Comparison of ENCODE assay signal across 23 cellular contexts in the genomic region with DNA sequence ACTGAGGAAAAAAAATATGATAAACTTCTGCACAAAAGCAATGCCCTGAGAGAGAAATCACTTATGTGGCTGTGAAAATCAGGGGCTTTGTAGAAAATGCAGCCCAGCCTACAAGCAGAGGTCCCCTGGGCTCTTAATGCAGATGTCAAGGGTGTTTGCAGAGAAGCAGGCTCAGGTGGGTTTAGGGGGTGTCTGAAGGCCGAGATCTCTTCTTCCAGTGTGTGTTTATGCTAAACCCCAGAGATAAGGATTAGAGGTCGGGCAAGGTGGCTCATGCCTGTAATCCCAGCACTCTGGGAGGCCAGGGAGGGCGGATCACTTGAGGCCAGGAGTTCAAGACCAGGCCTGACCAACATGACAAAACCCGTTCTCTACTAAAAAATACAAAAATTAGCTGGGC.
DNase-seq lines count a peak whose midpoint lies in the region; ATAC-seq, FAIRE-seq and TF ChIP-seq lines count a peak whose summit lies in the region.
"Had no signal": no experiment of that assay in that cellular context is flagged by ENCODE, and none has a peak within 500 bp of the region (broad histone marks: within the 10 kb centered on the region; RNA-seq: fewer than 3 reads in every experiment).

No MANE protein-coding gene starts in this region.

- peak; percentile 77 for FAIRE-seq in D721Med (lab: Jason Lieb, UNC)
- FAIRE-seq: RCC 7860 had no signal

- H3K4me1 ChIP-seq in esophagus squamous epithelium (peaks cover 31 to 66% (median 37%) of the 10 kb centered on the region in 3 donors), skeletal muscle tissue (ENCODE audit: control insufficient read depth in 3 of 3, insufficient read depth in 3 of 3, low read length in 3 of 3) (peaks cover 38 to 61% (median 53%) of the 10 kb centered on the region in 3 donors), BE2C (no peaks in the 10 kb centered on the region)
- H3K4me1 ChIP-seq: SJCRH30 had no signal

- TF ChIP-seq POLR2A in esophagus squamous epithelium (IDR thresholded peaks at IDR 0.05): no peak

- H3K9ac ChIP-seq in skeletal muscle tissue (ENCODE audit: low read depth in 1 of 3, low read length in 3 of 3): peak overlapping the region in 2 of 3 donors; percentile 8 to 35

- peak overlapping the region in 3 of 4 donors; percentile 71 to 87 (median 79) for H3K27ac ChIP-seq in esophagus squamous epithelium
- peak overlapping the region; percentile 46 for H3K27ac ChIP-seq in skeletal muscle tissue (ENCODE audit: low read depth, low read length)
- H3K27ac ChIP-seq: SJCRH30 had no signal

- intact Hi-C loops in esophagus squamous epithelium (cut with DNase I): no loop called here

- H3K27me3 ChIP-seq in esophagus squamous epithelium (no peaks in the 10 kb centered on the region), skeletal muscle tissue (ENCODE audit: control insufficient read depth in 3 of 3, insufficient read depth in 3 of 3, low read length in 3 of 3) (no peaks in the 10 kb centered on the region), BE2C (no peaks in the 10 kb centered on the region)
- H3K27me3 ChIP-seq: SJCRH30 had no signal

- TF ChIP-seq CTCF in D721Med (IDR thresholded peaks at IDR 0.05; ENCODE audit: insufficient read depth, missing control alignments) (no peak), esophagus squamous epithelium (IDR thresholded peaks at IDR 0.05) (no peak), BE2C (IDR thresholded peaks at IDR 0.05; ENCODE audit: low read depth, low read length) (no peak)

- H3K36me3 ChIP-seq in esophagus squamous epithelium (no peaks in the 10 kb centered on the region), skeletal muscle tissue (ENCODE audit: control insufficient read depth in 3 of 3, insufficient read depth in 3 of 3, low read length in 3 of 3) (no peaks in the 10 kb centered on the region), BE2C (no peaks in the 10 kb centered on the region)
- H3K36me3 ChIP-seq: SJCRH30 had no signal

- DNase-seq in D721Med (ENCODE audit: insufficient read length, low spot score) (peak; percentile 57), NCI-H82 treated with DMSO at 0.1 percent for 48 hours (lab: John Stamatoyannopoulos, UW; ENCODE audit: unreplicated experiment) (peak; percentile 27), esophagus squamous epithelium (lab: John Stamatoyannopoulos, UW) (no peak), NK-92 (lab: John Stamatoyannopoulos, UW; ENCODE audit: unreplicated experiment) (no peak), BE2C (no peak)
- DNase-seq: activated CD4-positive, alpha-beta T cell treated with anti-CD3 and anti-CD28 coated beads, Interleukin-2, amount 50 U/mL, for 48 hours; activated naive CD4-positive, alpha-beta T cell treated with anti-CD3 and anti-CD28 coated beads, Interleukin-2, amount 10 ng/mL, durations not matched to agents 7 days and 5 days; amniotic stem cell; cortex of kidney; DND-41; endodermal cell; midbrain; naive thymus-derived CD8-positive, alpha-beta T cell; NCI-H1436 treated with DMSO at 0.1 percent for 48 hours; NCI-H2171; NCI-H510A treated with DMSO at 0.1 percent for 48 hours; SJCRH30; stimulated activated CD4-positive, alpha-beta T cell treated with anti-CD3 and anti-CD28 coated beads, Interleukin-2, amount 100 ng/mL, for 48 hours; T-cell had no signal

- H3K9me3 ChIP-seq in esophagus squamous epithelium (peaks cover 0 to 3% (median 0%) of the 10 kb centered on the region in 3 donors), skeletal muscle tissue (ENCODE audit: control insufficient read depth in 3 of 3, low read length in 3 of 3) (peaks cover 0 to 4% (median 0%) of the 10 kb centered on the region in 3 donors), BE2C (no peaks in the 10 kb centered on the region)
- H3K9me3 ChIP-seq: SJCRH30 had no signal

- H3K4me3 ChIP-seq in esophagus squamous epithelium (no peak overlapping the region), skeletal muscle tissue (ENCODE audit: low read length in 3 of 3) (no peak overlapping the region), BE2C (ENCODE audit: low read depth, low read length) (no peak overlapping the region)
- H3K4me3 ChIP-seq: SJCRH30 had no signal

- no peak for ATAC-seq in HG03196 (IDR thresholded peaks at IDR 0.05; ENCODE audit: unreplicated experiment)
- ATAC-seq: HCT116; naive thymus-derived CD8-positive, alpha-beta T cell; T-cell had no signal

- WGBS in esophagus squamous epithelium, 2 donors: 12 to 26% methylated on average over 4 of the region's 4 CpGs

Comparison
In these comparisons a context has a peak if more than half of its experiments do, and no peak if none do; other contexts are left out.
1. DNase-seq: peak in D721Med (single experiment) and NCI-H82 treated with DMSO at 0.1 percent for 48 hours (single experiment); none in esophagus squamous epithelium (single experiment), NK-92 (single experiment) and BE2C (single experiment).